Comparison of ENCODE assay signal across 15 cellular contexts in genomic region chr17:74821655-74822328, GRCh38. TPM values are rescaled to one million over a fixed set of nuclear protein-coding genes. Genes with fewer than 3 reads are reported as not detected.
"Had no signal": no experiment of that assay in that cellular context is flagged by ENCODE, and none has a peak within 500 bp of the region (broad histone marks: within the 10 kb centered on the region; RNA-seq: fewer than 3 reads in every experiment).

No MANE protein-coding gene starts in this region.

- H3K4me1 Mint-ChIP-seq: activated CD4-positive, alpha-beta T cell treated with anti-CD3 and anti-CD28 coated beads, Interleukin-2, amount 10 ng/mL, durations not matched to agents 7 days and 5 days; activated naive CD8-positive, alpha-beta T cell treated with anti-CD3 and anti-CD28 coated beads for 36 hours; immature natural killer cell; mesothelial cell of epicardium; stimulated activated naive B cell treated with anti-CD40 and anti-IgM and Interleukin-4, amounts not matched to agents 10 μg/mL and 1 μg/mL and 100 μg/mL, for 72 hours had no signal

- ATAC-seq: activated T-cell treated with anti-CD3 and anti-CD28 coated beads, Interleukin-2, amount 50 U/mL, for 72 hours; esophagus mucosa; stimulated activated naive B cell treated with anti-CD40 and anti-IgM and Interleukin-4, amounts not matched to agents 10 μg/mL and 1 μg/mL and 100 μg/mL, for 72 hours had no signal

- H3K27me3 Mint-ChIP-seq: activated CD4-positive, alpha-beta T cell treated with anti-CD3 and anti-CD28 coated beads, Interleukin-2, amount 10 ng/mL, durations not matched to agents 7 days and 5 days; activated naive CD8-positive, alpha-beta T cell treated with anti-CD3 and anti-CD28 coated beads for 36 hours; stimulated activated naive B cell treated with anti-CD40 and anti-IgM and Interleukin-4, amounts not matched to agents 10 μg/mL and 1 μg/mL and 100 μg/mL, for 72 hours had no signal

- H3K9me3 Mint-ChIP-seq: activated CD4-positive, alpha-beta T cell treated with anti-CD3 and anti-CD28 coated beads, Interleukin-2, amount 10 ng/mL, durations not matched to agents 7 days and 5 days; activated naive CD8-positive, alpha-beta T cell treated with anti-CD3 and anti-CD28 coated beads for 36 hours; activated T-cell treated with anti-CD3 and anti-CD28 coated beads, Interleukin-2, amount 50 U/mL, for 72 hours; immature natural killer cell; mesothelial cell of epicardium; stimulated activated naive B cell treated with anti-CD40 and anti-IgM and Interleukin-4, amounts not matched to agents 10 μg/mL and 1 μg/mL and 100 μg/mL, for 72 hours had no signal

- DNase-seq: activated CD4-positive, alpha-beta T cell treated with anti-CD3 and anti-CD28 coated beads, Interleukin-2, amount 10 ng/mL, durations not matched to agents 7 days and 5 days; activated CD8-positive, alpha-beta memory T cell treated with anti-CD3 and anti-CD28 coated beads, Interleukin-2, amount 50 U/mL, for 48 hours; activated gamma-delta T cell treated with Interleukin-2 at 50 U/mL for 16 hours; activated naive CD8-positive, alpha-beta T cell treated with anti-CD3 and anti-CD28 coated beads for 36 hours; activated T-cell treated with anti-CD3 and anti-CD28 coated beads, Interleukin-2, amount 50 U/mL, for 72 hours; immature natural killer cell; left cardiac atrium; stimulated activated CD4-positive, alpha-beta T cell treated with anti-CD3 and anti-CD28 coated beads, Interleukin-4, amount 100 ng/mL, for 1 hour; stimulated activated naive B cell treated with anti-CD40 and anti-IgM and Interleukin-4, amounts not matched to agents 10 μg/mL and 1 μg/mL and 100 μg/mL, for 72 hours; trophoblast cell had no signal

- H3K4me3 Mint-ChIP-seq: activated CD4-positive, alpha-beta T cell treated with anti-CD3 and anti-CD28 coated beads, Interleukin-2, amount 10 ng/mL, durations not matched to agents 7 days and 5 days; activated naive CD8-positive, alpha-beta T cell treated with anti-CD3 and anti-CD28 coated beads for 36 hours; activated T-cell treated with anti-CD3 and anti-CD28 coated beads, Interleukin-2, amount 50 U/mL, for 72 hours; immature natural killer cell; mesothelial cell of epicardium; stimulated activated naive B cell treated with anti-CD40 and anti-IgM and Interleukin-4, amounts not matched to agents 10 μg/mL and 1 μg/mL and 100 μg/mL, for 72 hours had no signal

- H3K36me3 Mint-ChIP-seq: mesothelial cell of epicardium had no signal

- H3K27ac ChIP-seq: SK-N-MC had no signal

- H3K4me3 ChIP-seq: lung had no signal

- H3K27ac Mint-ChIP-seq: activated CD4-positive, alpha-beta T cell treated with anti-CD3 and anti-CD28 coated beads, Interleukin-2, amount 10 ng/mL, durations not matched to agents 7 days and 5 days; activated naive CD8-positive, alpha-beta T cell treated with anti-CD3 and anti-CD28 coated beads for 36 hours; activated T-cell treated with anti-CD3 and anti-CD28 coated beads, Interleukin-2, amount 50 U/mL, for 72 hours; immature natural killer cell; mesothelial cell of epicardium; stimulated activated naive B cell treated with anti-CD40 and anti-IgM and Interleukin-4, amounts not matched to agents 10 μg/mL and 1 μg/mL and 100 μg/mL, for 72 hours had no signal

RNA-seq across cellular contexts. Expression of gene GRIN2C, which starts 37.9 kb away (rescaled TPM):
- total RNA-seq: activated naive CD8-positive, alpha-beta T cell treated with anti-CD3 and anti-CD28 coated beads for 36 hours; dermis microvascular lymphatic vessel endothelial cell; esophagus mucosa had no signal
